Comparison of ENCODE assay signal across 9 cellular contexts in the genomic region with DNA sequence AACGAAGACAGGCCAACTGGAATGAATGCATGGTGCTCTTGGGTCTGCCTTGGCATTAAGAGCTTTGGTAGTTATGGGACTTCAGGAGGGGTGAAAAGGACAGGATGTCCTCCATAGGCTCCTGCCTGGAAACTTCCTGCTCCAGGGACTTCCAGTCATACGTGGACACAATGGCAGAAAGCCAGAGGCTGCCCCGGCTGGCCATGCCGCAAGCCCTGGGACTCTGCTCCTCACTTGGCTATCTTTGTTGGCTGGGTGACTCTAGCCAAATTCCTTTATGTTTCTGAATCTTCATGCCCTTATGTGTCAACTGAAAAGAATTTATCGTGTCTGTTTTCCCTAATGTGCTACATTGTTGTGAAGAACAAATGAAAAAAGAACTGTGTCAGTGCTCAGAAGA.
DNase-seq lines count a peak whose midpoint lies in the region; TF ChIP-seq lines count a peak whose summit lies in the region.
"Had no signal": no experiment of that assay in that cellular context is flagged by ENCODE, and none has a peak within 500 bp of the region (broad histone marks: within the 10 kb centered on the region; RNA-seq: fewer than 3 reads in every experiment).

No MANE protein-coding gene starts in this region.

- POLR2A ChIA-PET in RWPE1 (lab: Yijun Ruan, JAX; ENCODE audit: low non-redundant PET) = no interaction called here

- WGBS in lower leg skin, 2 donors = 24 to 27% methylated on average over 5 of the region's 5 CpGs

- peak; percentile 28 for DNase-seq in RWPE1 (ENCODE audit: low spot score)
- DNase-seq in epithelial cell of proximal tubule (ENCODE audit: low read depth) = peak; percentile 48
- DNase-seq in mesothelial cell of epicardium (ENCODE audit: low spot score in 2 of 2, unreplicated experiment in 2 of 2) = no peak
- DNase-seq in ureter (ENCODE audit: low spot score) = peak; percentile 47
- DNase-seq in DMS 273 (lab: John Stamatoyannopoulos, UW; ENCODE audit: unreplicated experiment) = no peak
- no peak for DNase-seq in CD1c-positive myeloid dendritic cell (ENCODE audit: extremely low spot score)
- no peak for DNase-seq in lower leg skin (ENCODE audit: low spot score in 2 of 2)
- DNase-seq: activated T-cell treated with anti-CD3 and anti-CD28 coated beads, Interleukin-2, amount 50 U/mL, for 24 hours; SHP77 treated with DMSO at 0.1 percent for 48 hours had no signal

- H3K4me3 Mint-ChIP-seq in mesothelial cell of epicardium = peak overlapping the region; percentile 4
- H3K4me3 Mint-ChIP-seq: activated T-cell treated with anti-CD3 and anti-CD28 coated beads, Interleukin-2, amount 50 U/mL, for 24 hours had no signal

- intact Hi-C loops in lower leg skin (cut with DNase I; ENCODE audit: low total_unique reads) = no loop called here

- TF ChIP-seq POLR2A in lower leg skin (IDR thresholded peaks at IDR 0.05) = no peak

- H3K27me3 Mint-ChIP-seq in mesothelial cell of epicardium (ENCODE audit: low read depth) = no peaks in the 10 kb centered on the region
- H3K27me3 Mint-ChIP-seq: activated T-cell treated with anti-CD3 and anti-CD28 coated beads, Interleukin-2, amount 50 U/mL, for 24 hours had no signal

- peaks cover 2% of the 10 kb centered on the region for H3K36me3 Mint-ChIP-seq in mesothelial cell of epicardium

- TF ChIP-seq CTCF in RWPE1 (conservative IDR thresholded peaks at IDR 0.05; ENCODE audit: low read depth) (no peak), epithelial cell of proximal tubule (conservative IDR thresholded peaks at IDR 0.05; ENCODE audit: low read depth, low read length) (no peak), mesothelial cell of epicardium (IDR thresholded peaks at IDR 0.05; ENCODE audit: unreplicated experiment) (no peak), lower leg skin (IDR thresholded peaks at IDR 0.05) (no peak)

- H3K27ac Mint-ChIP-seq in mesothelial cell of epicardium = peak overlapping the region; percentile 92
- H3K27ac Mint-ChIP-seq: activated T-cell treated with anti-CD3 and anti-CD28 coated beads, Interleukin-2, amount 50 U/mL, for 24 hours had no signal

- H3K4me3 ChIP-seq in epithelial cell of proximal tubule (ENCODE audit: low read depth, low read length) = no peak overlapping the region
- H3K4me3 ChIP-seq in lower leg skin (ENCODE audit: low read depth, poor library complexity, severe bottlenecking) = no peak overlapping the region

- peaks cover 31% of the 10 kb centered on the region for H3K4me1 Mint-ChIP-seq in mesothelial cell of epicardium

- H3K27ac ChIP-seq in RWPE1 = peak overlapping the region; percentile 63

- peaks cover 10% of the 10 kb centered on the region for H3K9me3 Mint-ChIP-seq in mesothelial cell of epicardium
- H3K9me3 Mint-ChIP-seq: activated T-cell treated with anti-CD3 and anti-CD28 coated beads, Interleukin-2, amount 50 U/mL, for 24 hours had no signal

- CTCF ChIA-PET in RWPE1 (lab: Yijun Ruan, JAX) = interaction anchor here (0.6 kb wide), 1 partner anchor 49 kb away, joined by 3 read pairs; no protein-coding TSS in a partner anchor

Comparison
In these comparisons a context has a peak if more than half of its experiments do, and no peak if none do; other contexts are left out.
1. DNase-seq: peak in RWPE1 (single experiment), epithelial cell of proximal tubule (single experiment) and ureter (single experiment); none in mesothelial cell of epicardium (0 of 2), DMS 273 (single experiment), CD1c-positive myeloid dendritic cell (single experiment) and lower leg skin (0 of 2).